In genomic region chr1:56212143-56212542, GRCh38 we compare ENCODE assay signal across 29 cellular contexts.
"Had no signal": no experiment of that assay in that cellular context is flagged by ENCODE, and none has a peak within 500 bp of the region (broad histone marks: within the 10 kb centered on the region; RNA-seq: fewer than 3 reads in every experiment).

No MANE protein-coding gene starts in this region.

- H3K27ac Mint-ChIP-seq: stimulated activated effector memory CD8-positive, alpha-beta T cell treated with anti-CD3 and anti-CD28 coated beads, Interleukin-12 subunit alpha, Interleukin-12 subunit beta, amount 100 ng/mL, for 72 hours; stimulated activated memory B cell treated with anti-CD40 and anti-IgM and Interleukin-4, amounts not matched to agents 10 μg/mL and 1 μg/mL and 100 μg/mL, for 72 hours; stimulated activated naive B cell treated with anti-CD40 and anti-IgM and Interleukin-4, amounts not matched to agents 10 μg/mL and 1 μg/mL and 100 μg/mL, for 72 hours; stimulated activated naive CD8-positive, alpha-beta T cell treated with anti-CD3 and anti-CD28 coated beads, Interleukin-15, amount 100 ng/mL, for 72 hours; stimulated activated naive CD8-positive, alpha-beta T cell treated with anti-CD3 and anti-CD28 coated beads, Interleukin-15, Interleukin-2, amounts not matched to agents 100 ng/mL and 50 ng/mL, for 24 hours; type B pancreatic cell had no signal

- H3K27me3 Mint-ChIP-seq: stimulated activated memory B cell treated with anti-CD40 and anti-IgM and Interleukin-4, amounts not matched to agents 10 μg/mL and 1 μg/mL and 100 μg/mL, for 72 hours; stimulated activated naive B cell treated with anti-CD40 and anti-IgM and Interleukin-4, amounts not matched to agents 10 μg/mL and 1 μg/mL and 100 μg/mL, for 72 hours; stimulated activated naive CD8-positive, alpha-beta T cell treated with anti-CD3 and anti-CD28 coated beads, Interleukin-15, amount 100 ng/mL, for 72 hours; stimulated activated naive CD8-positive, alpha-beta T cell treated with anti-CD3 and anti-CD28 coated beads, Interleukin-15, Interleukin-2, amounts not matched to agents 100 ng/mL and 50 ng/mL, for 24 hours; type B pancreatic cell had no signal

- H3K9me3 ChIP-seq: suprapubic skin, testis, thoracic aorta, thyroid gland, tibial artery, uterus had no signal

- H3K27ac ChIP-seq: stomach, suprapubic skin, testis, thyroid gland, tibial artery, tibial nerve, transverse colon, upper lobe of left lung, upper lobe of right lung, uterus, vagina had no signal

- H3K36me3 Mint-ChIP-seq: stimulated activated effector memory CD8-positive, alpha-beta T cell treated with anti-CD3 and anti-CD28 coated beads, Interleukin-12 subunit alpha, Interleukin-12 subunit beta, amount 100 ng/mL, for 72 hours; stimulated activated memory B cell treated with anti-CD40 and anti-IgM and Interleukin-4, amounts not matched to agents 10 μg/mL and 1 μg/mL and 100 μg/mL, for 72 hours; stimulated activated naive B cell treated with anti-CD40 and anti-IgM and Interleukin-4, amounts not matched to agents 10 μg/mL and 1 μg/mL and 100 μg/mL, for 72 hours; type B pancreatic cell had no signal

- H3K9me3 Mint-ChIP-seq: stimulated activated effector memory CD8-positive, alpha-beta T cell treated with anti-CD3 and anti-CD28 coated beads, Interleukin-12 subunit alpha, Interleukin-12 subunit beta, amount 100 ng/mL, for 72 hours; stimulated activated memory B cell treated with anti-CD40 and anti-IgM and Interleukin-4, amounts not matched to agents 10 μg/mL and 1 μg/mL and 100 μg/mL, for 72 hours; stimulated activated naive B cell treated with anti-CD40 and anti-IgM and Interleukin-4, amounts not matched to agents 10 μg/mL and 1 μg/mL and 100 μg/mL, for 72 hours; stimulated activated naive CD8-positive, alpha-beta T cell treated with anti-CD3 and anti-CD28 coated beads, Interleukin-15, amount 100 ng/mL, for 72 hours; stimulated activated naive CD8-positive, alpha-beta T cell treated with anti-CD3 and anti-CD28 coated beads, Interleukin-15, Interleukin-2, amounts not matched to agents 100 ng/mL and 50 ng/mL, for 24 hours; type B pancreatic cell had no signal

- H3K4me1 ChIP-seq: stomach, testis, thyroid gland, tibial nerve, transverse colon, upper lobe of left lung, upper lobe of right lung, uterus had no signal

- DNase-seq: stimulated activated CD4-positive, alpha-beta T cell treated with anti-CD3 and anti-CD28 coated beads, Interleukin-2, amount 100 ng/mL, for 48 hours; stimulated activated CD4-positive, alpha-beta T cell treated with anti-CD3 and anti-CD28 coated beads, Interleukin-4, amount 100 ng/mL, for 1 hour; stimulated activated CD4-positive, alpha-beta T cell treated with anti-CD3 and anti-CD28 coated beads, Interleukin-4, amount 100 ng/mL, for 24 hours; stimulated activated CD4-positive, alpha-beta T cell treated with anti-CD3 and anti-CD28 coated beads, Interleukin-4, amount 100 ng/mL, for 4 hours; stimulated activated CD8-positive, alpha-beta memory T cell treated with anti-CD3 and anti-CD28 coated beads, Interleukin-4, amount 100 ng/mL, for 48 hours; stimulated activated naive B cell treated with anti-CD40 and anti-IgM and Interleukin-4, amounts not matched to agents 10 μg/mL and 1 μg/mL and 100 μg/mL, for 72 hours; stimulated activated naive CD4-positive, alpha-beta T cell; stimulated activated naive CD4-positive, alpha-beta T cell treated with Interleukin-2 at 50 U/mL for 16 hours; stimulated activated naive CD8-positive, alpha-beta T cell treated with anti-CD3 and anti-CD28 coated beads, Interleukin-15, amount 100 ng/mL, for 72 hours; stimulated activated naive CD8-positive, alpha-beta T cell treated with anti-CD3 and anti-CD28 coated beads, Interleukin-15, Interleukin-2, amounts not matched to agents 100 U/mL and 50 U/mL, for 24 hours; stomach; substantia nigra; testis; thyroid gland; tibial artery; transverse colon; trophoblast cell; upper lobe of left lung; upper lobe of right lung; uterus had no signal

- H3K4me3 Mint-ChIP-seq: stimulated activated effector memory CD8-positive, alpha-beta T cell treated with anti-CD3 and anti-CD28 coated beads, Interleukin-12 subunit alpha, Interleukin-12 subunit beta, amount 100 ng/mL, for 72 hours; stimulated activated memory B cell treated with anti-CD40 and anti-IgM and Interleukin-4, amounts not matched to agents 10 μg/mL and 1 μg/mL and 100 μg/mL, for 72 hours; stimulated activated naive B cell treated with anti-CD40 and anti-IgM and Interleukin-4, amounts not matched to agents 10 μg/mL and 1 μg/mL and 100 μg/mL, for 72 hours; stimulated activated naive CD8-positive, alpha-beta T cell treated with anti-CD3 and anti-CD28 coated beads, Interleukin-15, amount 100 ng/mL, for 72 hours; stimulated activated naive CD8-positive, alpha-beta T cell treated with anti-CD3 and anti-CD28 coated beads, Interleukin-15, Interleukin-2, amounts not matched to agents 100 ng/mL and 50 ng/mL, for 24 hours; type B pancreatic cell had no signal

- FAIRE-seq: urothelium cell line had no signal

- H3K4me1 Mint-ChIP-seq: stimulated activated effector memory CD8-positive, alpha-beta T cell treated with anti-CD3 and anti-CD28 coated beads, Interleukin-12 subunit alpha, Interleukin-12 subunit beta, amount 100 ng/mL, for 72 hours; stimulated activated memory B cell treated with anti-CD40 and anti-IgM and Interleukin-4, amounts not matched to agents 10 μg/mL and 1 μg/mL and 100 μg/mL, for 72 hours; stimulated activated naive B cell treated with anti-CD40 and anti-IgM and Interleukin-4, amounts not matched to agents 10 μg/mL and 1 μg/mL and 100 μg/mL, for 72 hours; stimulated activated naive CD8-positive, alpha-beta T cell treated with anti-CD3 and anti-CD28 coated beads, Interleukin-15, amount 100 ng/mL, for 72 hours had no signal

- ATAC-seq: stimulated activated effector memory CD8-positive, alpha-beta T cell treated with anti-CD3 and anti-CD28 coated beads, Interleukin-12 subunit alpha, Interleukin-12 subunit beta, amount 100 ng/mL, for 72 hours; stimulated activated memory B cell treated with anti-CD40 and anti-IgM and Interleukin-4, amounts not matched to agents 10 μg/mL and 1 μg/mL and 100 μg/mL, for 72 hours; stimulated activated naive B cell treated with anti-CD40 and anti-IgM and Interleukin-4, amounts not matched to agents 10 μg/mL and 1 μg/mL and 100 μg/mL, for 72 hours; stimulated activated naive CD8-positive, alpha-beta T cell treated with anti-CD3 and anti-CD28 coated beads, Interleukin-15, amount 100 ng/mL, for 72 hours; stimulated activated naive CD8-positive, alpha-beta T cell treated with anti-CD3 and anti-CD28 coated beads, Interleukin-15, Interleukin-2, amounts not matched to agents 100 U/mL and 50 U/mL, for 24 hours; upper lobe of right lung had no signal

- H3K36me3 ChIP-seq: stomach, suprapubic skin, thoracic aorta, thyroid gland, tibial artery, transverse colon, upper lobe of left lung, upper lobe of right lung, uterus, vagina had no signal

- H3K27me3 ChIP-seq: stomach, suprapubic skin, testis, thyroid gland, tibial artery, tibial nerve, transverse colon, upper lobe of left lung, upper lobe of right lung, uterus, vagina had no signal

- H3K4me3 ChIP-seq: stomach, suprapubic skin, testis, thoracic aorta, thyroid gland, tibial artery, tibial nerve, transverse colon, upper lobe of left lung, upper lobe of right lung, uterus, vagina had no signal
